22 cellular contexts compared by ENCODE assay signal in the genomic region with DNA sequence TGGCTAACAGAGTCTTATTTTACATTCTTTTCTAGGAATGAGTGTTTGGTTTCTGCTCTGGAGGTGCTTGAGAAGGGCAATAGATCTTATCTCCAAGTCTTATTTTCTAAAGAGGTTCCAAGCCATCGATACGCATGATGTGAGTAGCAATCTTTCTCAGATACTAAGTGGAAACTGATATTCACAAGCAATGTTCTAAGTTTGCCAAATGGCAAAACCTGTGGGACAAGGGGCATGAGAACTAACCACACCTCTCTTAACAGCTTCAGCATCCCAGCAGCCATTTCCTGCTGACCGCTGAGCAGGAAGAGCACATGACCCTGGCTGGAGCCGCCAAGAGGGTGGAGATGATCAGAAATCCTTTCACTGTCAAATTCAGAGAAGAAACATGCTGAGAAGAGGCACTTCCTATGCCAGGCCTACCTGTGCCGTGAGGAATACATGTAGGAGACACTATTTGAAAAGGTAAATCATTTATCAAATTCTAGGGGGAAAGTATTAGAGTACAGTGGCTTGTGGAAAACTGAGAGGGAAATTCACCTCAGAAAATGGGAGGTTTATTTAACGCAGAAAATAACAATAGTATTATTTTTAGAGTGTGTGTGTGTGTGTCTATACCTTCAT. TPM values are rescaled to one million over a fixed set of nuclear protein-coding genes. Genes with fewer than 3 reads are reported as not detected.
DNase-seq lines count a peak whose midpoint lies in the region; ATAC-seq and TF ChIP-seq lines count a peak whose summit lies in the region.
"Had no signal": no experiment of that assay in that cellular context is flagged by ENCODE, and none has a peak within 500 bp of the region (broad histone marks: within the 10 kb centered on the region; RNA-seq: fewer than 3 reads in every experiment).

No MANE protein-coding gene starts in this region.

- H3K9me3 ChIP-seq in heart right ventricle (peaks cover 0 to 18% (median 8%) of the 10 kb centered on the region in 11 donors), right atrium auricular region (peaks cover 0 to 13% of the 10 kb centered on the region in 2 donors), colonic mucosa (no peaks in the 10 kb centered on the region), lung (ENCODE audit: control insufficient read depth in 2 of 2, insufficient read depth in 1 of 2, low read length in 1 of 2) (peaks cover 0 to 5% of the 10 kb centered on the region in 2 donors)
- H3K9me3 ChIP-seq: BE2C, thyroid gland had no signal

- 61 to 63% methylated on average over 6 of the region's 6 CpGs for WGBS in heart right ventricle, 2 donors
- 57 to 59% methylated on average over 6 of the region's 6 CpGs for WGBS in lung, 2 donors

- H3K9ac ChIP-seq in colonic mucosa (ENCODE audit: low read depth in 2 of 2, low read length in 2 of 2), result peak overlapping the region in 1 of 2 donors; percentile 43

- peak overlapping the region in 4 of 10 donors; percentile 22 to 64 (median 57) for H3K27ac ChIP-seq in heart right ventricle
- peak overlapping the region in 1 of 2 donors; percentile 13 for H3K27ac ChIP-seq in right atrium auricular region
- peak overlapping the region; percentile 30 for H3K27ac ChIP-seq in colonic mucosa
- no peak overlapping the region for H3K27ac ChIP-seq in lung (ENCODE audit: low read depth in 1 of 2, low read length in 1 of 2)
- H3K27ac ChIP-seq: adrenal gland, SK-N-MC had no signal

- TF ChIP-seq CTCF in heart right ventricle (IDR thresholded peaks at IDR 0.05) (no peak), right atrium auricular region (IDR thresholded peaks at IDR 0.05) (no peak), colonic mucosa (IDR thresholded peaks at IDR 0.05) (no peak), lung (IDR thresholded peaks at IDR 0.05; ENCODE audit: control extremely low read depth, extremely low read depth) (no peak)

- peak; percentile 13 to 24 for DNase-seq in heart right ventricle
- no peak for DNase-seq in right atrium auricular region (ENCODE audit: low spot score)
- peak; percentile 72 for DNase-seq in colonic mucosa
- DNase-seq in lung (ENCODE audit: low spot score), result no peak
- DNase-seq in NCI-H526 treated with DMSO at 0.1 percent for 48 hours (lab: John Stamatoyannopoulos, UW), result no peak
- no peak for DNase-seq in stimulated activated naive CD8-positive, alpha-beta T cell treated with anti-CD3 and anti-CD28 coated beads, Interleukin-15, Interleukin-2, amounts not matched to agents 100 U/mL and 50 U/mL, for 24 hours
- DNase-seq in NK-92 (lab: John Stamatoyannopoulos, UW; ENCODE audit: unreplicated experiment), result no peak
- no peak for DNase-seq in activated CD8-positive, alpha-beta memory T cell treated with anti-CD3 and anti-CD28 coated beads for 24 hours
- DNase-seq: activated CD4-positive, alpha-beta memory T cell treated with anti-CD3 and anti-CD28 coated beads for 36 hours; activated CD4-positive, CD25-positive, alpha-beta regulatory T cell; activated gamma-delta T cell; adrenal gland; BE2C; cortex of kidney; head of caudate nucleus; NCI-H1092 treated with DMSO at 0.1 percent for 48 hours; NCI-H2081; NK-92 treated with Interleukin-12 subunit alpha and Interleukin-12 subunit beta, amount 100 ng/mL, for 24 hours; stimulated activated CD4-positive, alpha-beta T cell treated with anti-CD3 and anti-CD28 coated beads, Interleukin-2, amount 100 ng/mL, for 48 hours; stimulated activated naive B cell treated with anti-CD40 and anti-IgM and Interleukin-4, amounts not matched to agents 10 μg/mL and 1 μg/mL and 100 μg/mL, for 72 hours had no signal

- H3K4me3 ChIP-seq in heart right ventricle (no peak overlapping the region), right atrium auricular region (no peak overlapping the region), colonic mucosa (no peak overlapping the region), lung (no peak overlapping the region)
- H3K4me3 ChIP-seq: adrenal gland, SK-N-MC, thyroid gland had no signal

- H3K27me3 ChIP-seq in heart right ventricle (no peaks in the 10 kb centered on the region), right atrium auricular region (no peaks in the 10 kb centered on the region), colonic mucosa (no peaks in the 10 kb centered on the region), lung (ENCODE audit: control insufficient read depth, insufficient read depth) (no peaks in the 10 kb centered on the region)
- H3K27me3 ChIP-seq: adrenal gland, thyroid gland had no signal

- H3K4me1 ChIP-seq in heart right ventricle (peaks cover 0 to 18% (median 0%) of the 10 kb centered on the region in 9 donors), right atrium auricular region (no peaks in the 10 kb centered on the region), colonic mucosa (no peaks in the 10 kb centered on the region), lung (ENCODE audit: control insufficient read depth in 2 of 2, insufficient read depth in 2 of 2, low read length in 2 of 2) (peaks cover 3 to 6% of the 10 kb centered on the region in 2 donors)
- H3K4me1 ChIP-seq: adrenal gland, BE2C had no signal

- ATAC-seq in heart right ventricle (peak in 7 of 8 donors; percentile 59 to 88 (median 84)), lung (ENCODE audit: insufficient read depth, low FRiP score) (peak; percentile 27)
- ATAC-seq in stimulated activated naive CD8-positive, alpha-beta T cell treated with anti-CD3 and anti-CD28 coated beads, Interleukin-15, Interleukin-2, amounts not matched to agents 100 U/mL and 50 U/mL, for 24 hours, result no peak
- ATAC-seq: stimulated activated naive B cell treated with anti-CD40 and anti-IgM and Interleukin-4, amounts not matched to agents 10 μg/mL and 1 μg/mL and 100 μg/mL, for 72 hours had no signal

- H3K36me3 ChIP-seq in heart right ventricle, result no peaks in the 10 kb centered on the region
- no peaks in the 10 kb centered on the region for H3K36me3 ChIP-seq in right atrium auricular region
- H3K36me3 ChIP-seq in colonic mucosa, result no peaks in the 10 kb centered on the region
- no peaks in the 10 kb centered on the region for H3K36me3 ChIP-seq in lung (ENCODE audit: control insufficient read depth in 2 of 2, insufficient read depth in 2 of 2, low read length in 2 of 2)
- H3K36me3 ChIP-seq: adrenal gland, BE2C, thyroid gland had no signal

- intact Hi-C loops in heart right ventricle (cut with DNase I), result no loop called here
- intact Hi-C loops in colonic mucosa (cut with DNase I), result no loop called here

RNA-seq across cellular contexts. Expression of gene CCDC71L, which starts 35.2 kb away (rescaled TPM):
- total RNA-seq in heart right ventricle (10 to 100 TPM in 1 of 10 donors, 1 to 10 TPM in 9; 4.5 to 12.2 (median 5.7) TPM), right atrium auricular region (10 to 100 TPM; 17.5 to 20.9 TPM), colonic mucosa (10 to 100 TPM; 21.3 to 21.6 TPM), lung (10 to 100 TPM in 1 of 2 donors, 1 to 10 TPM in 1; 8.5 to 32.4 TPM)
- polyA plus RNA-seq in heart right ventricle (1 to 10 TPM; 3.0 to 4.2 TPM), lung (10 to 100 TPM; 14.4 to 47.6 TPM)

Comparison
In these comparisons a context has a peak if more than half of its experiments do, and no peak if none do; other contexts are left out.
1. DNase-seq: peak in heart right ventricle (2 of 2) and colonic mucosa (single experiment); none in right atrium auricular region (single experiment), lung (single experiment), NCI-H526 treated with DMSO at 0.1 percent for 48 hours (single experiment), stimulated activated naive CD8-positive, alpha-beta T cell treated with anti-CD3 and anti-CD28 coated beads, Interleukin-15, Interleukin-2, amounts not matched to agents 100 U/mL and 50 U/mL, for 24 hours (single experiment), NK-92 (single experiment) and activated CD8-positive, alpha-beta memory T cell treated with anti-CD3 and anti-CD28 coated beads for 24 hours (single experiment).